Comparison of ENCODE assay signal across 18 cellular contexts in the genomic region with DNA sequence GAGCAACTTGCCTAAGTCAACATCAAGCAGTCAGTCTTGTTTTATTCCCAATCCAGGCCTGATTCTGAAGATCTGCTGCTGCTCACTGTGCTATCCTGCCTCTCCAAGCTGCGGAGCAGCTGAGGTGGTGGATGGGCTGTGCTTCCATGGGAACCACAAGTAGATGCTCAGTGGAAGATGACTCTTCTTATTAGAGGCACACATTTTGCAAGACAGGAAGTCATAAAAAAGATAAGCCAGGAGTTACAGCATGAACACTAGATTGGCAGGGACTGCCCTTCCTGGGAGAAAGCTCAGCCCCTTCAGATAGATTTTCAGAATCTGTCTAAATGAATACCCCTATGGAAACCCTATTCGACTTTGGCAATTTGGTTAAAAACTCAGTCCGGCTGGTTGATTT.
DNase-seq lines count a peak whose midpoint lies in the region; ATAC-seq and TF ChIP-seq lines count a peak whose summit lies in the region.
"Had no signal": no experiment of that assay in that cellular context is flagged by ENCODE, and none has a peak within 500 bp of the region (broad histone marks: within the 10 kb centered on the region; RNA-seq: fewer than 3 reads in every experiment).

No MANE protein-coding gene starts in this region.

- peak; percentile 7 for DNase-seq in HT1080 (ENCODE audit: low read depth)
- peak; percentile 8 for DNase-seq in SK-N-MC (ENCODE audit: low read depth, low spot score)
- no peak for DNase-seq in mucosa of descending colon
- DNase-seq in BE2C = no peak
- DNase-seq in erythroblast (lab: John Stamatoyannopoulos, UW) = no peak
- DNase-seq: 8988T; Caco-2; CD4-positive, CD25-positive, alpha-beta regulatory T cell; CD8-positive, alpha-beta T cell; DMS153; DND-41; GM23248; H9 had no signal

- TF ChIP-seq POLR2A in erythroblast (IDR thresholded peaks at IDR 0.05; ENCODE audit: low read length) = no peak

- H3K9me3 ChIP-seq in SK-N-MC (ENCODE audit: low read depth, low read length) = no peaks in the 10 kb centered on the region
- H3K9me3 ChIP-seq in mucosa of descending colon = no peaks in the 10 kb centered on the region
- no peaks in the 10 kb centered on the region for H3K9me3 ChIP-seq in BE2C
- H3K9me3 ChIP-seq: A549, BLaER1, Caco-2 had no signal

- H3K4me3 ChIP-seq in SK-N-MC (peak overlapping the region; percentile 49), mucosa of descending colon (no peak overlapping the region), BE2C (ENCODE audit: low read depth, low read length) (no peak overlapping the region)
- H3K4me3 ChIP-seq: A549, BLaER1, GM23248 had no signal

- H3K27me3 ChIP-seq in BE2C = no peaks in the 10 kb centered on the region
- H3K27me3 ChIP-seq: BLaER1 had no signal

- no peak overlapping the region for H3K27ac ChIP-seq in SK-N-MC
- H3K27ac ChIP-seq: A549, BLaER1, C4-2B, GM23248 had no signal

- H3K9ac ChIP-seq in SK-N-MC (ENCODE audit: insufficient read length) = no peak overlapping the region
- H3K9ac ChIP-seq: BLaER1, GM23248 had no signal

- no peaks in the 10 kb centered on the region for H3K4me1 ChIP-seq in mucosa of descending colon (ENCODE audit: low read depth)
- H3K4me1 ChIP-seq in BE2C = no peaks in the 10 kb centered on the region
- H3K4me1 ChIP-seq: A549, BLaER1, Caco-2 had no signal

- H3K36me3 ChIP-seq in SK-N-MC (ENCODE audit: insufficient read depth, low read length) (no peaks in the 10 kb centered on the region), mucosa of descending colon (ENCODE audit: low read depth) (no peaks in the 10 kb centered on the region), BE2C (no peaks in the 10 kb centered on the region)
- H3K36me3 ChIP-seq: BLaER1 had no signal

- ATAC-seq in mucosa of descending colon = peak; percentile 15
- ATAC-seq in HG03139 (IDR thresholded peaks at IDR 0.05; ENCODE audit: unreplicated experiment) = no peak
- ATAC-seq: A549; CD8-positive, alpha-beta T cell; HCT116 had no signal

- intact Hi-C loops in mucosa of descending colon (cut with DNase I, micrococcal nuclease) = no loop called here

- TF ChIP-seq CTCF in mucosa of descending colon (IDR thresholded peaks at IDR 0.05) (no peak), BE2C (IDR thresholded peaks at IDR 0.05; ENCODE audit: low read depth, low read length) (no peak)

Comparison
In these comparisons a context has a peak if more than half of its experiments do, and no peak if none do; other contexts are left out.
1. DNase-seq: peak in HT1080 (single experiment) and SK-N-MC (single experiment); none in mucosa of descending colon (0 of 3), BE2C (single experiment) and erythroblast (0 of 2).